In genomic region chrX:119026344-119026743, GRCh38 we compare ENCODE assay signal across 10 cellular contexts. TPM values are rescaled to one million over a fixed set of nuclear protein-coding genes. Genes with fewer than 3 reads are reported as not detected.
"Had no signal": no experiment of that assay in that cellular context is flagged by ENCODE, and none has a peak within 500 bp of the region (broad histone marks: within the 10 kb centered on the region; RNA-seq: fewer than 3 reads in every experiment).

No MANE protein-coding gene starts in this region.

RNA-seq across cellular contexts. Expression of gene CT47C1, which starts 46.4 kb away (rescaled TPM):
- total RNA-seq: OCI-LY7, PC-9, Peyer's patch, Right ventricle myocardium inferior, Right ventricle myocardium superior, RPMI7951, SJCRH30, SJSA1, SK-MEL-5 had no signal
- polyA plus RNA-seq: SK-N-SH had no signal

RNA-seq across cellular contexts. Expression of gene LONRF3, which starts 51.9 kb away (rescaled TPM):
- total RNA-seq: OCI-LY7 had no signal
